Comparison of ENCODE assay signal across 20 cellular contexts in genomic region chr3:41286305-41286704, GRCh38.
DNase-seq lines count a peak whose midpoint lies in the region; ATAC-seq and TF ChIP-seq lines count a peak whose summit lies in the region.
"Had no signal": no experiment of that assay in that cellular context is flagged by ENCODE, and none has a peak within 500 bp of the region (broad histone marks: within the 10 kb centered on the region; RNA-seq: fewer than 3 reads in every experiment).

No MANE protein-coding gene starts in this region.

- intact Hi-C loops in ovary (cut with DNase I), result no loop called here

- H3K4me3 Mint-ChIP-seq in H9, result no peak overlapping the region
- no peak overlapping the region for H3K4me3 Mint-ChIP-seq in type B pancreatic cell
- H3K4me3 Mint-ChIP-seq: CD4-positive, CD25-positive, alpha-beta regulatory T cell had no signal

- no peaks in the 10 kb centered on the region for H3K36me3 ChIP-seq in WERI-Rb-1
- no peaks in the 10 kb centered on the region for H3K36me3 ChIP-seq in ovary

- no peak overlapping the region for H4K5ac ChIP-seq in H9 (ENCODE audit: insufficient read length, low read depth, low read length)

- no peaks in the 10 kb centered on the region for H3K23me2 ChIP-seq in H9 (ENCODE audit: insufficient read length, low read depth, low read length, poor library complexity, severe bottlenecking)

- H3T11ph ChIP-seq in H9 (ENCODE audit: low read length), result no peak overlapping the region

- H4K91ac ChIP-seq in H9 (ENCODE audit: insufficient read length, low read depth, low read length), result no peak overlapping the region

- H3K27ac Mint-ChIP-seq in H9, result peak overlapping the region in 2 of 3 experiments; percentile 9 to 31; a peak in 1 of 7 replicates
- H3K27ac Mint-ChIP-seq in type B pancreatic cell, result no peak overlapping the region

- H2AK5ac ChIP-seq in H9 (ENCODE audit: insufficient read length, low read length), result no peak overlapping the region

- H3K9me3 Mint-ChIP-seq in H9 (peaks cover 6 to 9% of the 10 kb centered on the region in 2 experiments; a peak in 4 of 5 replicates), type B pancreatic cell (no peaks in the 10 kb centered on the region)

- no peak overlapping the region for H3K23ac ChIP-seq in H9 (ENCODE audit: insufficient read length, low read depth, low read length)

- no peak overlapping the region for H2BK15ac ChIP-seq in H9 (ENCODE audit: low read depth, low read length)

- no peaks in the 10 kb centered on the region for H3K79me1 ChIP-seq in H9 (ENCODE audit: insufficient read depth, low read depth, low read length, poor library complexity, severe bottlenecking)

- H2BK12ac ChIP-seq in H9 (ENCODE audit: insufficient read length, low read depth, low read length), result no peak overlapping the region

- no peak overlapping the region for H2BK20ac ChIP-seq in H9 (ENCODE audit: low read depth, low read length, poor library complexity, severe bottlenecking)

- H4K20me1 ChIP-seq in H9 (ENCODE audit: control insufficient read depth, insufficient read depth, insufficient read length), result no peaks in the 10 kb centered on the region

- TF ChIP-seq EP300 in ovary (IDR thresholded peaks at IDR 0.05), result no peak

- H2BK120ac ChIP-seq in H9 (ENCODE audit: low read depth, low read length, poor library complexity, severe bottlenecking), result no peak overlapping the region

- H3K79me2 ChIP-seq in H9 (ENCODE audit: insufficient read depth, low read length), result no peaks in the 10 kb centered on the region

- H3K27me3 Mint-ChIP-seq in H9 (ENCODE audit: low read depth), result no peaks in the 10 kb centered on the region
- H3K27me3 Mint-ChIP-seq in type B pancreatic cell, result no peaks in the 10 kb centered on the region
- H3K27me3 Mint-ChIP-seq: CD4-positive, CD25-positive, alpha-beta regulatory T cell had no signal

- H3K9ac ChIP-seq in H9 (ENCODE audit: extremely low read depth, insufficient read length, low read length), result no peak overlapping the region

- no peak overlapping the region for H3K4me3 ChIP-seq in WERI-Rb-1 (ENCODE audit: low read depth, low read length)
- H3K4me3 ChIP-seq in ovary, result no peak overlapping the region

- H3K14ac ChIP-seq in H9 (ENCODE audit: insufficient read depth, low read length), result no peak overlapping the region

- H3K27ac ChIP-seq in 22Rv1 (no peak overlapping the region), H9 (ENCODE audit: insufficient read length, low read depth, low read length) (no peak overlapping the region), WERI-Rb-1 (no peak overlapping the region), ovary (no peak overlapping the region)

- peak; percentile 2 for DNase-seq in DMS 273 (lab: John Stamatoyannopoulos, UW; ENCODE audit: unreplicated experiment)
- DNase-seq in DMS 273 treated with DMSO at 0.1 percent for 48 hours (lab: John Stamatoyannopoulos, UW), result no peak
- DNase-seq in H9, result no peak
- DNase-seq in WERI-Rb-1, result no peak
- no peak for DNase-seq in type B pancreatic cell (ENCODE audit: extremely low spot score, unreplicated experiment)
- DNase-seq in ovary, result no peak
- DNase-seq: 8988T; CD4-positive, CD25-positive, alpha-beta regulatory T cell; DMS79; KBM-7; NCI-H1048; NCI-H1436 treated with DMSO at 0.1 percent for 48 hours; NCI-H2029 treated with DMSO at 0.1 percent for 48 hours; NCI-H2171 treated with DMSO at 0.1 percent for 48 hours; NCI-H446 treated with DMSO at 0.1 percent for 48 hours; NK-92 treated with Interleukin-12 subunit alpha and Interleukin-12 subunit beta, amount 100 ng/mL, for 24 hours; OCI-M1; SHP77 treated with DMSO at 0.1 percent for 48 hours had no signal

- no peaks in the 10 kb centered on the region for H3K4me1 ChIP-seq in H9 (ENCODE audit: insufficient read depth, low read length)
- no peaks in the 10 kb centered on the region for H3K4me1 ChIP-seq in ovary (ENCODE audit: insufficient read depth)

- H3K4me1 Mint-ChIP-seq in H9, result peaks cover 9 to 10% of the 10 kb centered on the region in 2 experiments
- H3K4me1 Mint-ChIP-seq in type B pancreatic cell (ENCODE audit: unreplicated experiment), result peaks cover 16% of the 10 kb centered on the region

- H3K27me3 ChIP-seq in H9 (ENCODE audit: insufficient read depth, low read length), result no peaks in the 10 kb centered on the region
- H3K27me3 ChIP-seq in WERI-Rb-1 (ENCODE audit: insufficient read depth, low read depth, severe bottlenecking), result no peaks in the 10 kb centered on the region
- no peaks in the 10 kb centered on the region for H3K27me3 ChIP-seq in ovary

- H3K9me3 ChIP-seq in H9 (ENCODE audit: control insufficient read depth, low read depth, low read length) (no peaks in the 10 kb centered on the region), WERI-Rb-1 (ENCODE audit: severe bottlenecking) (no peaks in the 10 kb centered on the region), ovary (no peaks in the 10 kb centered on the region)

- H4K8ac ChIP-seq in H9 (replicated peaks; ENCODE audit: insufficient read length, low read depth, low read length), result no peak overlapping the region

- H2BK5ac ChIP-seq in H9 (ENCODE audit: insufficient read length, low read length), result no peak overlapping the region

- H3K36me3 Mint-ChIP-seq in H9 (ENCODE audit: insufficient read depth in 1 of 3, low read depth in 3 of 3) (peaks cover 0 to 3% (median 2%) of the 10 kb centered on the region in 3 experiments; a peak in 1 of 7 replicates), type B pancreatic cell (peaks cover 5% of the 10 kb centered on the region)
- H3K36me3 Mint-ChIP-seq: CD4-positive, CD25-positive, alpha-beta regulatory T cell had no signal

- no CpG with 5 or more reads among the region's 6 CpGs for WGBS in H9 (ENCODE audit: extremely low coverage, insufficient read length, low lambda C conversion rate)
- WGBS in ovary, 3 donors, result 77 to 89% (median 84%) methylated on average over 6 of the region's 6 CpGs

- no peak for ATAC-seq in HG03095 (IDR thresholded peaks at IDR 0.05; ENCODE audit: unreplicated experiment)

- H3K4ac ChIP-seq in H9 (ENCODE audit: low read depth, low read length), result no peak overlapping the region

- H3K4me2 ChIP-seq in H9 (ENCODE audit: insufficient read depth, insufficient read length, low read length), result no peak overlapping the region

- TF ChIP-seq POLR2A in ovary (IDR thresholded peaks at IDR 0.05), result no peak

- TF ChIP-seq CTCF in 22Rv1 (IDR thresholded peaks at IDR 0.05) (0 out of 2 replicates have a peak, but pooled peaks have one; percentile 4), H9 (conservative IDR thresholded peaks at IDR 0.05) (peak; percentile 32; the same call in 1 of the 3 replicates), WERI-Rb-1 (IDR thresholded peaks at IDR 0.05; ENCODE audit: low read depth, low read length) (peak; percentile 45), type B pancreatic cell (conservative IDR thresholded peaks at IDR 0.05) (no peak), ovary (IDR thresholded peaks at IDR 0.05) (no peak)

- H3K56ac ChIP-seq in H9 (ENCODE audit: insufficient read length, low read depth, low read length), result no peak overlapping the region

- H2AFZ ChIP-seq in H9 (ENCODE audit: low read length), result no peak overlapping the region

- no peak overlapping the region for H3K18ac ChIP-seq in H9 (ENCODE audit: insufficient read length, low read depth, low read length)

Comparison
In these comparisons a context has a peak if more than half of its experiments do, and no peak if none do; other contexts are left out.
1. CTCF ChIP-seq: peak in 22Rv1 (single experiment), H9 (single experiment) and WERI-Rb-1 (single experiment); none in type B pancreatic cell (single experiment) and ovary (0 of 3).